Comparison of ENCODE assay signal across 17 cellular contexts in genomic region chr13:102907016-102907756, GRCh38.
DNase-seq lines count a peak whose midpoint lies in the region; ATAC-seq and TF ChIP-seq lines count a peak whose summit lies in the region.
"Had no signal": no experiment of that assay in that cellular context is flagged by ENCODE, and none has a peak within 500 bp of the region (broad histone marks: within the 10 kb centered on the region; RNA-seq: fewer than 3 reads in every experiment).

No MANE protein-coding gene starts in this region.

- peaks cover 31% of the 10 kb centered on the region for H3K27me3 Mint-ChIP-seq in CD4-positive, alpha-beta T cell

- TF ChIP-seq CTCF in colonic mucosa (IDR thresholded peaks at IDR 0.05): no peak
- no peak for TF ChIP-seq CTCF in CD4-positive, alpha-beta T cell (IDR thresholded peaks at IDR 0.05)

- no peaks in the 10 kb centered on the region for H3K9me3 ChIP-seq in adipocyte (ENCODE audit: control insufficient read depth, low read length)
- no peaks in the 10 kb centered on the region for H3K9me3 ChIP-seq in colonic mucosa
- no peaks in the 10 kb centered on the region for H3K9me3 ChIP-seq in CD4-positive, alpha-beta T cell (ENCODE audit: control insufficient read depth, low read length)
- H3K9me3 ChIP-seq: BLaER1 treated with 17β-estradiol and CSF1 and Interleukin-3, amounts not matched to agents 10 nM and 100 nM; left ventricle myocardium inferior; sigmoid colon had no signal

- H3K4me1 Mint-ChIP-seq in CD4-positive, alpha-beta T cell (ENCODE audit: low read depth): no peaks in the 10 kb centered on the region
- H3K4me1 Mint-ChIP-seq: activated CD4-positive, alpha-beta T cell treated with anti-CD3 and anti-CD28 coated beads, Interleukin-2, amount 10 ng/mL, durations not matched to agents 7 days and 5 days; endodermal cell had no signal

- no peak overlapping the region for H3K27ac Mint-ChIP-seq in CD4-positive, alpha-beta T cell
- H3K27ac Mint-ChIP-seq: activated CD4-positive, alpha-beta T cell treated with anti-CD3 and anti-CD28 coated beads, Interleukin-2, amount 10 ng/mL, durations not matched to agents 7 days and 5 days; endodermal cell; HFFc6 had no signal

- ATAC-seq in GM18511 (IDR thresholded peaks at IDR 0.05; ENCODE audit: unreplicated experiment) (peak; percentile 76), GM21423 (IDR thresholded peaks at IDR 0.05; ENCODE audit: unreplicated experiment) (peak; percentile 56), HG03060 (IDR thresholded peaks at IDR 0.05; ENCODE audit: low read depth, unreplicated experiment) (peak; percentile 83)
- no peak for ATAC-seq in CD4-positive, alpha-beta T cell (ENCODE audit: poor library complexity)
- ATAC-seq: Panc1 had no signal

- H3K27me3 ChIP-seq in adipocyte (replicated peaks; ENCODE audit: control insufficient read depth, insufficient read depth, low read length) (no peaks in the 10 kb centered on the region), colonic mucosa (no peaks in the 10 kb centered on the region)
- H3K27me3 ChIP-seq in CD4-positive, alpha-beta T cell (ENCODE audit: control insufficient read depth, insufficient read depth, low read length): no peaks in the 10 kb centered on the region
- H3K27me3 ChIP-seq: BLaER1 treated with 17β-estradiol and CSF1 and Interleukin-3, amounts not matched to agents 10 nM and 100 nM had no signal

- H3K9me3 Mint-ChIP-seq in CD4-positive, alpha-beta T cell: no peaks in the 10 kb centered on the region
- H3K9me3 Mint-ChIP-seq: activated CD4-positive, alpha-beta T cell treated with anti-CD3 and anti-CD28 coated beads, Interleukin-2, amount 10 ng/mL, durations not matched to agents 7 days and 5 days; endodermal cell; HFFc6 had no signal

- H3K27ac ChIP-seq in colonic mucosa: no peak overlapping the region
- no peak overlapping the region for H3K27ac ChIP-seq in CD4-positive, alpha-beta T cell (ENCODE audit: low read depth, low read length)
- H3K27ac ChIP-seq: BLaER1 treated with 17β-estradiol and CSF1 and Interleukin-3, amounts not matched to agents 10 nM and 100 nM; left ventricle myocardium inferior; sigmoid colon had no signal

- POLR2A ChIA-PET in CD4-positive, alpha-beta T cell (lab: Charles Lee): no interaction called here

- CTCF ChIA-PET in CD4-positive, alpha-beta T cell (lab: Charles Lee): interaction anchor here (0.9 kb wide), 1 partner anchor 12 kb away, joined by 3 read pairs; no protein-coding TSS in a partner anchor

- peak; percentile 11 for DNase-seq in adipocyte (ENCODE audit: low read depth)
- no peak for DNase-seq in colonic mucosa
- DNase-seq in KG1 (lab: John Stamatoyannopoulos, UW): no peak
- no peak for DNase-seq in CD4-positive, alpha-beta T cell
- no peak for DNase-seq in hepatic stellate cell (ENCODE audit: low spot score)
- DNase-seq: activated CD4-positive, alpha-beta T cell treated with anti-CD3 and anti-CD28 coated beads, Interleukin-2, amount 10 ng/mL, durations not matched to agents 7 days and 5 days; endodermal cell; HFFc6; left ventricle myocardium inferior; NCI-H1436; NCI-H510A treated with DMSO at 0.1 percent for 48 hours; sigmoid colon had no signal

- H3K4me3 Mint-ChIP-seq in CD4-positive, alpha-beta T cell: no peak overlapping the region
- H3K4me3 Mint-ChIP-seq: activated CD4-positive, alpha-beta T cell treated with anti-CD3 and anti-CD28 coated beads, Interleukin-2, amount 10 ng/mL, durations not matched to agents 7 days and 5 days; endodermal cell; HFFc6 had no signal

- H3K4me3 ChIP-seq in adipocyte (ENCODE audit: low read length) (no peak overlapping the region), colonic mucosa (no peak overlapping the region)
- H3K4me3 ChIP-seq: BLaER1 treated with 17β-estradiol and CSF1 and Interleukin-3, amounts not matched to agents 10 nM and 100 nM; left ventricle myocardium inferior; sigmoid colon had no signal

- H3K4me1 ChIP-seq in adipocyte (ENCODE audit: control insufficient read depth, insufficient read depth, low read length): no peaks in the 10 kb centered on the region
- no peaks in the 10 kb centered on the region for H3K4me1 ChIP-seq in colonic mucosa
- H3K4me1 ChIP-seq: BLaER1 treated with 17β-estradiol and CSF1 and Interleukin-3, amounts not matched to agents 10 nM and 100 nM; sigmoid colon had no signal

- no peaks in the 10 kb centered on the region for H3K36me3 Mint-ChIP-seq in CD4-positive, alpha-beta T cell (ENCODE audit: low read depth)

- H3K9ac ChIP-seq in adipocyte (ENCODE audit: low read length) (no peak overlapping the region), colonic mucosa (ENCODE audit: low read depth in 2 of 2, low read length in 2 of 2) (no peak overlapping the region)
- H3K9ac ChIP-seq: BLaER1 treated with 17β-estradiol and CSF1 and Interleukin-3, amounts not matched to agents 10 nM and 100 nM had no signal

- H3K36me3 ChIP-seq in adipocyte (ENCODE audit: control insufficient read depth, insufficient read depth, low read length, severe bottlenecking) (no peaks in the 10 kb centered on the region), colonic mucosa (no peaks in the 10 kb centered on the region)
- H3K36me3 ChIP-seq: BLaER1 treated with 17β-estradiol and CSF1 and Interleukin-3, amounts not matched to agents 10 nM and 100 nM; left ventricle myocardium inferior; sigmoid colon had no signal

- intact Hi-C loops in colonic mucosa (cut with DNase I): no loop called here
- intact Hi-C loops in CD4-positive, alpha-beta T cell (cut with DNase I, micrococcal nuclease): no loop called here
